In genomic region chr4:106160560-106160959, GRCh38 we compare ENCODE assay signal across 1 cellular context.
TF ChIP-seq lines count a peak whose summit lies in the region.

No MANE protein-coding gene starts in this region.

TF ChIP-seq in IMR-90, 13 proteins besides CTCF, POLR2A, EP300 and RAD21:
- TF ChIP-seq USF2 (IDR thresholded peaks at IDR 0.05; ENCODE audit: low read depth, low read length) (no peak), RCOR1 (IDR thresholded peaks at IDR 0.05; ENCODE audit: insufficient replicate concordance, low read length) (no peak), CHD1 (IDR thresholded peaks at IDR 0.05; ENCODE audit: low read depth, low read length) (no peak), CEBPB (IDR thresholded peaks at IDR 0.05; ENCODE audit: low read depth, low read length) (no peak), ELK1 (IDR thresholded peaks at IDR 0.05; ENCODE audit: borderline replicate concordance, low read depth, low read length) (no peak), NFE2L2 (IDR thresholded peaks at IDR 0.05; ENCODE audit: low read depth, low read length) (no peak), FOS (IDR thresholded peaks at IDR 0.05; ENCODE audit: low read depth, low read length) (no peak), MXI1 (IDR thresholded peaks at IDR 0.05; ENCODE audit: borderline replicate concordance, low read depth, low read length) (no peak), MAFK (IDR thresholded peaks at IDR 0.05; ENCODE audit: low read depth, low read length) (no peak), RFX5 (IDR thresholded peaks at IDR 0.05; ENCODE audit: low read depth, low read length) (no peak), BHLHE40 (IDR thresholded peaks at IDR 0.05; ENCODE audit: low read depth, low read length) (no peak), SMC3 (IDR thresholded peaks at IDR 0.05; ENCODE audit: low read depth, low read length) (no peak), MAZ (IDR thresholded peaks at IDR 0.05; ENCODE audit: borderline replicate concordance, low read depth, low read length) (no peak)
